14 cellular contexts compared by ENCODE assay signal in genomic region chr5:10775646-10776045, GRCh38. TPM values are rescaled to one million over a fixed set of nuclear protein-coding genes. Genes with fewer than 3 reads are reported as not detected.
A peak's percentile ranks its signal among the peaks of the same experiment; 100 is the strongest.
DNase-seq lines count a peak whose midpoint lies in the region; ATAC-seq and TF ChIP-seq lines count a peak whose summit lies in the region.
"Had no signal": no experiment of that assay in that cellular context is flagged by ENCODE, and none has a peak within 500 bp of the region (broad histone marks: within the 10 kb centered on the region; RNA-seq: fewer than 3 reads in every experiment).

No MANE protein-coding gene starts in this region.

- H3K27ac ChIP-seq in PC-3 (ENCODE audit: low read length) = no peak overlapping the region
- H3K27ac ChIP-seq: ascending aorta, dorsolateral prefrontal cortex, GM23248, right atrium auricular region had no signal

- H3K4me3 ChIP-seq in GM12865 (ENCODE audit: low read depth, low read length) (no peak overlapping the region), PC-3 (ENCODE audit: low read length) (no peak overlapping the region)
- H3K4me3 ChIP-seq: ascending aorta, dorsolateral prefrontal cortex, GM23248, right atrium auricular region had no signal

- no peak for DNase-seq in GM12865 (ENCODE audit: low read depth)
- no peak for DNase-seq in PC-3
- peak; percentile 31 for DNase-seq in iPS-NIHi11 (ENCODE audit: low spot score)
- no peak for DNase-seq in effector CD8-positive, alpha-beta T cell (lab: John Stamatoyannopoulos, UW)
- no peak for DNase-seq in SW 1271 (lab: John Stamatoyannopoulos, UW)
- no peak for DNase-seq in activated gamma-delta T cell (lab: John Stamatoyannopoulos, UW)
- DNase-seq: activated effector memory CD4-positive, alpha-beta T cell treated with anti-CD3 and anti-CD28 coated beads, Interleukin-2, amount 50 U/mL, for 16 hours; DMS53; dorsolateral prefrontal cortex; GM23248 had no signal

- no peaks in the 10 kb centered on the region for H4K20me1 ChIP-seq in PC-3 (ENCODE audit: low read length)

- TF ChIP-seq CTCF in GM12865 (IDR thresholded peaks at IDR 0.05; ENCODE audit: insufficient read depth, low read depth, low read length, missing control alignments) = peak; percentile 28
- peak; percentile 43 for TF ChIP-seq CTCF in PC-3 (conservative IDR thresholded peaks at IDR 0.05; ENCODE audit: low read depth, low read length)

- POLR2A ChIA-PET in PC-3 (lab: Charles Lee; ENCODE audit: unreplicated experiment) = no interaction called here

- H2AFZ ChIP-seq in PC-3 (ENCODE audit: low read length) = no peak overlapping the region
- H2AFZ ChIP-seq: GM23248 had no signal

- ATAC-seq in GM21825 (IDR thresholded peaks at IDR 0.05; ENCODE audit: unreplicated experiment) = peak; percentile 61
- no peak for ATAC-seq in PC-3
- ATAC-seq in GM18870 (IDR thresholded peaks at IDR 0.05; ENCODE audit: unreplicated experiment) = no peak

- intact Hi-C loops in PC-3 (cut with micrococcal nuclease) = no loop called here

- BruUV-seq in PC-3 (replicated peaks; lab: Mats Ljungman, UMichigan) = no TSS peak

- CTCF ChIA-PET in PC-3 (lab: Charles Lee) = no interaction called here

- H3K9me3 ChIP-seq in PC-3 (ENCODE audit: low read length) = no peaks in the 10 kb centered on the region
- H3K9me3 ChIP-seq: right atrium auricular region had no signal

- no peaks in the 10 kb centered on the region for H3K27me3 ChIP-seq in PC-3 (ENCODE audit: low read length)
- H3K27me3 ChIP-seq: ascending aorta, dorsolateral prefrontal cortex, right atrium auricular region had no signal

- H3K9me2 ChIP-seq in PC-3 (replicated peaks; ENCODE audit: low read length) = 0 out of 2 replicates have a peak, but pooled peaks cover 4% of the 10 kb centered on the region

- no peaks in the 10 kb centered on the region for H3F3A ChIP-seq in PC-3 (ENCODE audit: low read length, unreplicated experiment)

- no peak overlapping the region for H3K9ac ChIP-seq in PC-3 (ENCODE audit: low read length)
- H3K9ac ChIP-seq: GM23248 had no signal

- no peaks in the 10 kb centered on the region for H3K4me1 ChIP-seq in PC-3 (ENCODE audit: insufficient read depth, low read length)
- H3K4me1 ChIP-seq: ascending aorta, right atrium auricular region had no signal

- no peaks in the 10 kb centered on the region for H3K79me2 ChIP-seq in PC-3 (ENCODE audit: low read length)

- no peaks in the 10 kb centered on the region for H3K36me3 ChIP-seq in PC-3 (ENCODE audit: low read depth, low read length)
- H3K36me3 ChIP-seq: ascending aorta, right atrium auricular region had no signal

- no peak overlapping the region for H3K4me2 ChIP-seq in PC-3 (ENCODE audit: low read length)

RNA-seq across cellular contexts. Expression of gene DAP, which starts 14.6 kb away (rescaled TPM):
- 106 and 152 TPM in 2 replicates for total RNA-seq in PC-3 (2014; rRNA removed)
